In the genomic region with DNA sequence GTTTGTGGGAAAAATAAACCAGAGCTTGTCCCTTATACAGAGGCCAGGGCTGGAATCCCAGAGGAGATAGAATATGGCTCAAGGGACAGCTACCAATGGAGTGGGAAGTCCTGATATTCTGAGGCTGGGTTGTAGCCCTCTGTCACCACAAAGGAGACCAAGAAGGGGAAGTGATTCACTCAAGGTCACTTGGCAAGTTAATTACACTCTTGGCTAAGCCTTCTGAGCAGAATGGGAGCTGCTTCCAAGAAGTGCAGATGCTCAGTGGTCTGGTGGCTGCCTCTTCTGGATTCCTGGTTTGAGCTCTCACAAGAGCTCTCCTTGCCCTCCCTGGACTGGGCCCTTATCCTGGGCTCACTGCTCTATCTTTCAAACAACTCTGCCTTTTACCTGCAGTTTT, we compare ENCODE assay signal across 14 cellular contexts.
DNase-seq lines count a peak whose midpoint lies in the region; ATAC-seq and TF ChIP-seq lines count a peak whose summit lies in the region.
"Had no signal": no experiment of that assay in that cellular context is flagged by ENCODE, and none has a peak within 500 bp of the region (broad histone marks: within the 10 kb centered on the region; RNA-seq: fewer than 3 reads in every experiment).

No MANE protein-coding gene starts in this region.

- H3K27me3 ChIP-seq in mammary epithelial cell (ENCODE audit: insufficient read depth, low read length), result no peaks in the 10 kb centered on the region
- H3K27me3 ChIP-seq: pancreas had no signal

- TF ChIP-seq CTCF in Calu3 (IDR thresholded peaks at IDR 0.05; ENCODE audit: unreplicated experiment), result no peak
- TF ChIP-seq CTCF in mammary epithelial cell (conservative IDR thresholded peaks at IDR 0.05 in 1 of 2, IDR thresholded peaks at IDR 0.05 in 1 of 2; ENCODE audit: extremely low read depth in 1 of 2, insufficient read depth in 1 of 2, low read depth in 1 of 2, low read length in 2 of 2), result no peak

- in situ Hi-C loops in mammary epithelial cell (cut with MboI; ENCODE audit: low sequenced_read_pairs in 2 of 2), result no loop called here

- no peak overlapping the region for H3K4me2 ChIP-seq in mammary epithelial cell (ENCODE audit: insufficient read depth, low read depth, low read length)

- no peaks in the 10 kb centered on the region for H4K20me1 ChIP-seq in mammary epithelial cell (ENCODE audit: insufficient read depth, low read length)

- no peak overlapping the region for H2AFZ ChIP-seq in mammary epithelial cell (ENCODE audit: low read depth, low read length)

- H3K79me2 ChIP-seq in mammary epithelial cell (ENCODE audit: insufficient read depth, low read length), result no peaks in the 10 kb centered on the region

- intact Hi-C loops in Calu3 (cut with micrococcal nuclease; ENCODE audit: unreplicated experiment), result no loop called here
- intact Hi-C loops in mammary epithelial cell (cut with micrococcal nuclease), result no loop called here

- H3K4me3 Mint-ChIP-seq in Calu3 (ENCODE audit: low read depth, unreplicated experiment), result no peak overlapping the region
- H3K4me3 Mint-ChIP-seq: activated T-cell treated with anti-CD3 and anti-CD28 coated beads, Interleukin-2, amount 50 U/mL, for 72 hours had no signal

- peak; percentile 14 for ATAC-seq in left lobe of liver
- no peak for ATAC-seq in stimulated activated naive CD8-positive, alpha-beta T cell treated with anti-CD3 and anti-CD28 coated beads, Interleukin-15, Interleukin-2, amounts not matched to agents 100 U/mL and 50 U/mL, for 24 hours
- ATAC-seq in HG03342 (IDR thresholded peaks at IDR 0.05; ENCODE audit: unreplicated experiment), result no peak
- ATAC-seq: activated T-cell treated with anti-CD3 and anti-CD28 coated beads, Interleukin-2, amount 50 U/mL, for 72 hours had no signal

- no peak overlapping the region for H3K9ac ChIP-seq in mammary epithelial cell (ENCODE audit: insufficient read depth, low read length)

- CTCF ChIA-PET in Calu3 (lab: Charles Lee) (no interaction called here), mammary epithelial cell (lab: Charles Lee; ENCODE audit: low non-redundant PET) (no interaction called here)

- H3K9me3 ChIP-seq in mammary epithelial cell (replicated peaks; ENCODE audit: insufficient read depth, low read length), result no peaks in the 10 kb centered on the region
- H3K9me3 ChIP-seq: pancreas had no signal

- H3K36me3 Mint-ChIP-seq in Calu3 (ENCODE audit: insufficient read depth, unreplicated experiment), result peaks cover 7% of the 10 kb centered on the region

- H3K4me1 ChIP-seq in mammary epithelial cell (ENCODE audit: insufficient read depth, low read length), result peaks cover 28% of the 10 kb centered on the region
- H3K4me1 ChIP-seq: pancreas had no signal

- peaks cover 18% of the 10 kb centered on the region for H3K4me1 Mint-ChIP-seq in Calu3 (ENCODE audit: low read depth, unreplicated experiment)

- no peak overlapping the region for H3K27ac ChIP-seq in mammary epithelial cell (ENCODE audit: insufficient read depth, low read depth, low read length)
- H3K27ac ChIP-seq: pancreas had no signal

- BruUV-seq in Calu3 (replicated peaks; lab: Mats Ljungman, UMichigan), result no TSS peak
- no TSS peak for BruUV-seq in mammary epithelial cell (replicated peaks; lab: Mats Ljungman, UMichigan)

- peaks cover 8% of the 10 kb centered on the region for H3K9me3 Mint-ChIP-seq in Calu3 (ENCODE audit: low read depth, unreplicated experiment)

- DNase-seq in Calu3 (no peak), MV-4-11 (lab: John Stamatoyannopoulos, UW) (peak; percentile 93), mammary epithelial cell (peak; percentile 34), left lobe of liver (ENCODE audit: low spot score) (no peak), retina (no peak)
- DNase-seq in stimulated activated naive CD8-positive, alpha-beta T cell treated with anti-CD3 and anti-CD28 coated beads, Interleukin-15, Interleukin-2, amounts not matched to agents 100 U/mL and 50 U/mL, for 24 hours, result no peak
- DNase-seq in stimulated activated CD4-positive, alpha-beta T cell treated with anti-CD3 and anti-CD28 coated beads, Interleukin-12 subunit alpha, Interleukin-12 subunit beta, amount 100 ng/mL, for 4 hours, result no peak
- DNase-seq: activated CD4-positive, CD25-positive, alpha-beta regulatory T cell treated with anti-CD3 and anti-CD28 coated beads, Interleukin-2, amount 50 U/mL, for 72 hours; activated T-cell treated with anti-CD3 and anti-CD28 coated beads, Interleukin-2, amount 50 U/mL, for 72 hours; erythroblast; NCI-H2171; SHP77 treated with DMSO at 0.1 percent for 48 hours had no signal

- H3K4me3 ChIP-seq in mammary epithelial cell (replicated peaks in 1 of 3; ENCODE audit: insufficient read depth in 1 of 3, low read depth in 2 of 3, low read length in 3 of 3), result no peak overlapping the region
- H3K4me3 ChIP-seq: pancreas had no signal

- dilution Hi-C loops in mammary epithelial cell (cut with HindIII; ENCODE audit: low sequenced_read_pairs), result no loop called here

- no peaks in the 10 kb centered on the region for H3K36me3 ChIP-seq in mammary epithelial cell (ENCODE audit: insufficient read depth, low read length)
- H3K36me3 ChIP-seq: pancreas had no signal

- peak overlapping the region; percentile 69 for H3K27ac Mint-ChIP-seq in Calu3 (ENCODE audit: unreplicated experiment)
- H3K27ac Mint-ChIP-seq: activated T-cell treated with anti-CD3 and anti-CD28 coated beads, Interleukin-2, amount 50 U/mL, for 72 hours had no signal

- H3K27me3 Mint-ChIP-seq in Calu3 (ENCODE audit: unreplicated experiment), result peaks cover 8% of the 10 kb centered on the region

Comparison
In these comparisons a context has a peak if more than half of its experiments do, and no peak if none do; other contexts are left out.
1. DNase-seq: peak in MV-4-11 (single experiment) and mammary epithelial cell (single experiment); none in Calu3 (single experiment), left lobe of liver (single experiment), retina (single experiment), stimulated activated naive CD8-positive, alpha-beta T cell treated with anti-CD3 and anti-CD28 coated beads, Interleukin-15, Interleukin-2, amounts not matched to agents 100 U/mL and 50 U/mL, for 24 hours (single experiment) and stimulated activated CD4-positive, alpha-beta T cell treated with anti-CD3 and anti-CD28 coated beads, Interleukin-12 subunit alpha, Interleukin-12 subunit beta, amount 100 ng/mL, for 4 hours (single experiment).